In genomic region chr11:20397281-20397680, GRCh38 we compare ENCODE assay signal across 8 cellular contexts. TPM values are rescaled to one million over a fixed set of nuclear protein-coding genes. Genes with fewer than 3 reads are reported as not detected.
DNase-seq lines count a peak whose midpoint lies in the region; ATAC-seq and TF ChIP-seq lines count a peak whose summit lies in the region.

No MANE protein-coding gene starts in this region.

- DNase-seq in NCI-H146 treated with DMSO at 0.1 percent for 48 hours (lab: John Stamatoyannopoulos, UW; ENCODE audit: unreplicated experiment) (peak; percentile 25), T-helper 17 cell (no peak), foreskin melanocyte (peak; percentile 42), HK-2 (ENCODE audit: unreplicated experiment) (no peak)
- DNase-seq in stimulated activated effector memory CD8-positive, alpha-beta T cell treated with anti-CD3 and anti-CD28 coated beads, Interleukin-12 subunit alpha, Interleukin-12 subunit beta, amount 100 ng/mL, for 72 hours (ENCODE audit: low spot score in 2 of 2) = no peak

- no peaks in the 10 kb centered on the region for H3K9me3 Mint-ChIP-seq in stimulated activated effector memory CD8-positive, alpha-beta T cell treated with anti-CD3 and anti-CD28 coated beads, Interleukin-12 subunit alpha, Interleukin-12 subunit beta, amount 100 ng/mL, for 72 hours

- peak; percentile 77 for TF ChIP-seq CTCF in C4-2B (conservative IDR thresholded peaks at IDR 0.05)

- no peak overlapping the region for H3K27ac ChIP-seq in C4-2B

- no peaks in the 10 kb centered on the region for H3K9me3 ChIP-seq in T-helper 17 cell (ENCODE audit: control insufficient read depth, low read length, poor library complexity, severe bottlenecking)

- H3K27me3 Mint-ChIP-seq in T-helper 17 cell = no peaks in the 10 kb centered on the region

- H3K27ac Mint-ChIP-seq in T-helper 17 cell = peak overlapping the region; percentile 9
- H3K27ac Mint-ChIP-seq in stimulated activated effector memory CD8-positive, alpha-beta T cell treated with anti-CD3 and anti-CD28 coated beads, Interleukin-12 subunit alpha, Interleukin-12 subunit beta, amount 100 ng/mL, for 72 hours = no peak overlapping the region

- no peak overlapping the region for H3K4me3 Mint-ChIP-seq in T-helper 17 cell
- H3K4me3 Mint-ChIP-seq in stimulated activated effector memory CD8-positive, alpha-beta T cell treated with anti-CD3 and anti-CD28 coated beads, Interleukin-12 subunit alpha, Interleukin-12 subunit beta, amount 100 ng/mL, for 72 hours = no peak overlapping the region

- ATAC-seq in GM18499 (IDR thresholded peaks at IDR 0.05; ENCODE audit: insufficient read depth, unreplicated experiment) = peak; percentile 83
- peak; percentile 79 for ATAC-seq in HG02763 (IDR thresholded peaks at IDR 0.05; ENCODE audit: unreplicated experiment)
- ATAC-seq in T-helper 17 cell = peak; percentile 90
- peak; percentile 78 for ATAC-seq in stimulated activated effector memory CD8-positive, alpha-beta T cell treated with anti-CD3 and anti-CD28 coated beads, Interleukin-12 subunit alpha, Interleukin-12 subunit beta, amount 100 ng/mL, for 72 hours

- peaks cover 10% of the 10 kb centered on the region for H3K4me1 Mint-ChIP-seq in T-helper 17 cell
- H3K4me1 Mint-ChIP-seq in stimulated activated effector memory CD8-positive, alpha-beta T cell treated with anti-CD3 and anti-CD28 coated beads, Interleukin-12 subunit alpha, Interleukin-12 subunit beta, amount 100 ng/mL, for 72 hours = peaks cover 5% of the 10 kb centered on the region

- peaks cover 2% of the 10 kb centered on the region for H3K36me3 Mint-ChIP-seq in T-helper 17 cell (ENCODE audit: low read depth)
- H3K36me3 Mint-ChIP-seq in stimulated activated effector memory CD8-positive, alpha-beta T cell treated with anti-CD3 and anti-CD28 coated beads, Interleukin-12 subunit alpha, Interleukin-12 subunit beta, amount 100 ng/mL, for 72 hours = peaks cover 100% of the 10 kb centered on the region

RNA-seq across cellular contexts. Expression of gene PRMT3, which starts 9.8 kb away (rescaled TPM):
- 10 to 100 TPM; 10.1 to 12.2 TPM for total RNA-seq in T-helper 17 cell

RNA-seq across cellular contexts. Expression of gene HTATIP2, which starts 33.8 kb away (rescaled TPM):
- total RNA-seq in T-helper 17 cell = 10 to 100 TPM; 17.1 to 18.8 TPM

Comparison
In these comparisons a context has a peak if more than half of its experiments do, and no peak if none do; other contexts are left out.
1. DNase-seq: peak in NCI-H146 treated with DMSO at 0.1 percent for 48 hours (single experiment) and foreskin melanocyte (single experiment); none in T-helper 17 cell (0 of 3), stimulated activated effector memory CD8-positive, alpha-beta T cell treated with anti-CD3 and anti-CD28 coated beads, Interleukin-12 subunit alpha, Interleukin-12 subunit beta, amount 100 ng/mL, for 72 hours (0 of 2) and HK-2 (single experiment).
2. Peak in every context shown above with its lines, with median percentiles within 50 percentile points of each other: ATAC-seq.